In genomic region chr9:38390442-38390841, GRCh38 we compare ENCODE assay signal across 20 cellular contexts. TPM values are rescaled to one million over a fixed set of nuclear protein-coding genes. Genes with fewer than 3 reads are reported as not detected.
DNase-seq lines count a peak whose midpoint lies in the region; ATAC-seq and TF ChIP-seq lines count a peak whose summit lies in the region.
"Had no signal": no experiment of that assay in that cellular context is flagged by ENCODE, and none has a peak within 500 bp of the region (broad histone marks: within the 10 kb centered on the region; RNA-seq: fewer than 3 reads in every experiment).

No MANE protein-coding gene starts in this region.

- WGBS in urinary bladder = 64% methylated on average over 1 of the region's 1 CpG

- peak overlapping the region; percentile 70 for H3K27ac Mint-ChIP-seq in dendritic cell treated with granulocyte-macrophage colony-stimulating factor and Interleukin-4, amounts not matched to agents 40 ng/mL and 50 ng/mL, for 4 days
- H3K27ac Mint-ChIP-seq in nephron = peak overlapping the region; percentile 60 to 90 (median 65)

- H3K9me3 ChIP-seq in Peyer's patch (peaks cover 0 to under 1% (median 0%) of the 10 kb centered on the region in 4 donors), right atrium auricular region (no peaks in the 10 kb centered on the region)

- DNase-seq in Peyer's patch (no peak), right atrium auricular region (ENCODE audit: low spot score) (no peak)
- DNase-seq in activated CD4-positive, alpha-beta T cell treated with anti-CD3 and anti-CD28 coated beads, Interleukin-2, amount 50 U/mL, for 1 hour = no peak
- DNase-seq: activated gamma-delta T cell treated with Interleukin-2 at 50 U/mL for 16 hours; amygdala; cerebellar nuclear complex; DMS79; heart left ventricle; left ventricle myocardium inferior; NCI-H1092 treated with DMSO at 0.1 percent for 48 hours; NCI-H524 treated with DMSO at 0.1 percent for 48 hours; stimulated activated CD4-positive, alpha-beta T cell treated with anti-CD3 and anti-CD28 coated beads, Interleukin-4, amount 100 ng/mL, for 4 hours; substantia nigra; SW 1271 had no signal

- peaks cover 13% of the 10 kb centered on the region for H3K36me3 Mint-ChIP-seq in dendritic cell treated with granulocyte-macrophage colony-stimulating factor and Interleukin-4, amounts not matched to agents 40 ng/mL and 50 ng/mL, for 4 days (ENCODE audit: low read depth)
- H3K36me3 Mint-ChIP-seq in nephron (ENCODE audit: low read depth) = peaks cover 5% of the 10 kb centered on the region

- H3K4me3 Mint-ChIP-seq in dendritic cell treated with granulocyte-macrophage colony-stimulating factor and Interleukin-4, amounts not matched to agents 40 ng/mL and 50 ng/mL, for 4 days = no peak overlapping the region
- peak overlapping the region; percentile 87 to 93 (median 92) for H3K4me3 Mint-ChIP-seq in nephron

- TF ChIP-seq CTCF in Peyer's patch (IDR thresholded peaks at IDR 0.05) = no peak
- TF ChIP-seq CTCF in nephron (IDR thresholded peaks at IDR 0.05; ENCODE audit: unreplicated experiment in 3 of 3) = no peak
- no peak for TF ChIP-seq CTCF in right atrium auricular region (IDR thresholded peaks at IDR 0.05)

- H3K27ac ChIP-seq in Peyer's patch (peak overlapping the region; percentile 19 to 69 (median 39)), urinary bladder (ENCODE audit: low read depth) (peak overlapping the region; percentile 68), right atrium auricular region (peak overlapping the region in 1 of 2 donors; percentile 32)
- H3K27ac ChIP-seq: parathyroid adenoma had no signal

- ATAC-seq in GM21447 (IDR thresholded peaks at IDR 0.05; ENCODE audit: unreplicated experiment) = no peak
- ATAC-seq: heart left ventricle, Right ventricle myocardium inferior had no signal

- H3K36me3 ChIP-seq in Peyer's patch (no peaks in the 10 kb centered on the region), urinary bladder (ENCODE audit: insufficient read depth) (no peaks in the 10 kb centered on the region), right atrium auricular region (no peaks in the 10 kb centered on the region)
- H3K36me3 ChIP-seq: heart left ventricle, left ventricle myocardium inferior had no signal

- TF ChIP-seq POLR2A in Peyer's patch (IDR thresholded peaks at IDR 0.05) = no peak

- H3K27me3 ChIP-seq in Peyer's patch (no peaks in the 10 kb centered on the region), right atrium auricular region (no peaks in the 10 kb centered on the region)
- H3K27me3 ChIP-seq: heart left ventricle had no signal

- intact Hi-C loops in dendritic cell treated with granulocyte-macrophage colony-stimulating factor and Interleukin-4, amounts not matched to agents 40 ng/mL and 50 ng/mL, for 4 days (cut with micrococcal nuclease) = loop anchor here (10.0 kb wide), 1 partner anchor 486 kb away; the partner anchor contains the start of gene SLC25A51

- H3K9me3 Mint-ChIP-seq in dendritic cell treated with granulocyte-macrophage colony-stimulating factor and Interleukin-4, amounts not matched to agents 40 ng/mL and 50 ng/mL, for 4 days = no peaks in the 10 kb centered on the region
- H3K9me3 Mint-ChIP-seq in nephron = peaks cover 2% of the 10 kb centered on the region

- H3K27me3 Mint-ChIP-seq in dendritic cell treated with granulocyte-macrophage colony-stimulating factor and Interleukin-4, amounts not matched to agents 40 ng/mL and 50 ng/mL, for 4 days = peaks cover 17% of the 10 kb centered on the region
- H3K27me3 Mint-ChIP-seq in nephron (ENCODE audit: low read depth) = peaks cover 4% of the 10 kb centered on the region

- H3K4me1 Mint-ChIP-seq in dendritic cell treated with granulocyte-macrophage colony-stimulating factor and Interleukin-4, amounts not matched to agents 40 ng/mL and 50 ng/mL, for 4 days (ENCODE audit: low read depth) = peaks cover 33% of the 10 kb centered on the region
- H3K4me1 Mint-ChIP-seq in nephron = peaks cover 83% of the 10 kb centered on the region

- H3K4me1 ChIP-seq in Peyer's patch (peaks cover 0 to 32% (median 1%) of the 10 kb centered on the region in 4 donors), urinary bladder (ENCODE audit: insufficient read depth) (no peaks in the 10 kb centered on the region), right atrium auricular region (peaks cover 3 to 17% of the 10 kb centered on the region in 2 donors)

- no peak overlapping the region for H3K4me3 ChIP-seq in Peyer's patch
- no peak overlapping the region for H3K4me3 ChIP-seq in urinary bladder (ENCODE audit: low read depth, low read length)
- H3K4me3 ChIP-seq in right atrium auricular region = no peak overlapping the region
- H3K4me3 ChIP-seq: heart left ventricle, left ventricle myocardium inferior had no signal

RNA-seq across cellular contexts. Expression of gene ALDH1B1, which starts 2.1 kb away (rescaled TPM):
- total RNA-seq in Peyer's patch (10 to 100 TPM; 14.7 to 42.0 (median 37.0) TPM), urinary bladder (51.0 TPM), right atrium auricular region (10 to 100 TPM; 13.7 to 32.0 TPM)
- polyA plus RNA-seq in urinary bladder = 239 TPM

RNA-seq across cellular contexts. Expression of gene IGFBPL1, which starts 33.8 kb away (rescaled TPM):
- total RNA-seq in Peyer's patch = 1 to 10 TPM in 2 of 4 donors, not detected in 2; 1.2 to 1.4 TPM
- 3.0 TPM for total RNA-seq in urinary bladder
- polyA plus RNA-seq in urinary bladder = 1.6 TPM
- total RNA-seq in right atrium auricular region = 1 to 10 TPM; 1.3 to 2.8 TPM
- total RNA-seq: left ventricle myocardium inferior, Right ventricle myocardium inferior had no signal
- polyA plus RNA-seq: heart left ventricle had no signal
